In the genomic region with DNA sequence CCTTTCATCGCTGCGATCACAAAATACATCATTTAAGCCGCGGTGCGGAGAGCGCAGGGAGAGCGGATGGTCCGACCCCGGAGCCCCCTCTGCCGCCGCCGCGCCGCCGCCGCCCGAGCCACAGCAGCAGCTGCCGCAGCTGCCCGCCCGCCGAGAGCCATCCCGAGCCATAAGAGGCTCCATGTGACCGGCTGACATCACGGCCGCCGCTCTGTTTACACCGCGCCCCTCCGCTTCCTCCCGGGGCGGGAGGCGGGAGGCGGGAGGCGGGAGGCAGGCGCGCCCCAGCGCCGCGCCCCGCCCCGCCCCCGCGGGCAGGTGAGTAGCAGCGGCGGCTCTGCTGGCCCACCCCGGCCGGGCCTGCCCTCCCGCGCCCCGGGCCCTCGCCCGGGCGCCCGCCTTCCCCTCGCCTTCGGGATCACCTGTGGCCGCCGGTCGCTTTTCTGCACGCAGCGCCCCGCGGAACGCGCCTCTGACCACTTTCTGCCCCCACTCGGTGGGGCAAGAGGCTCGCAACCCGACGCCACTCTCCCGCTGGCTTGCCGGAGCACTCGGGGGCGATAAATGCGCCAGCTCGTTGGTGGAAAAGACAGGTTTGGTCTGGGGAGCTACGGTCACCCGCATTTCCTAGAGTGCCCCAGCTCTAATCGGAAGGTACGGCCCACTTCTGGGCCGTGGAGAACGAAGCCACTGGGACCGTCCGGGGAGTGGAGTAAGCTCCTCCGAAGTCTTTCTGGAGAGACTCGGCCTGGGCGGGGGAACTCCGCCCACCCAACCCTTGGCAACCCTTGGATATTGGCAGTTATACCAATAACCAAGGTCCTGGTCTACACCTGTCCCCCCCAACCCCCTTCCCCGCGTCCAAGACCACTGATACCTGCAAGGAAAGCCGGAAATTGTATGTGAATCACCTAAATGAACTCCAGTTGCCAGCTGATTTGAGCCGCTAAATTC, we compare ENCODE assay signal across 8 cellular contexts.
DNase-seq lines count a peak whose midpoint lies in the region; ATAC-seq lines count a peak whose summit lies in the region.

No MANE protein-coding gene starts in this region.

- peaks cover 52% of the 10 kb centered on the region for H3K4me1 Mint-ChIP-seq in activated CD4-positive, alpha-beta memory T cell treated with anti-CD3 and anti-CD28 coated beads, Interleukin-2, amount 10 ng/mL, durations not matched to agents 7 days and 5 days
- H3K4me1 Mint-ChIP-seq in memory B cell: peaks cover 9% of the 10 kb centered on the region

- peak overlapping the region; percentile 83 for H3K4me3 Mint-ChIP-seq in activated CD4-positive, alpha-beta memory T cell treated with anti-CD3 and anti-CD28 coated beads, Interleukin-2, amount 10 ng/mL, durations not matched to agents 7 days and 5 days
- peak overlapping the region; percentile 96 for H3K4me3 Mint-ChIP-seq in memory B cell

- WGBS in ectodermal cell, 2 experiments: 1% methylated on average over 91 of the region's 91 CpGs

- H3K9me3 ChIP-seq in ectodermal cell (ENCODE audit: control insufficient read depth, low read length): no peaks in the 10 kb centered on the region

- H3K27ac ChIP-seq in ACC112 (ENCODE audit: low read depth, low read length) (peak overlapping the region; percentile 59), ectodermal cell (ENCODE audit: insufficient read depth, low read depth, low read length, poor library complexity, severe bottlenecking) (no peak overlapping the region)

- peaks cover 1% of the 10 kb centered on the region for H3K27me3 Mint-ChIP-seq in activated CD4-positive, alpha-beta memory T cell treated with anti-CD3 and anti-CD28 coated beads, Interleukin-2, amount 10 ng/mL, durations not matched to agents 7 days and 5 days
- peaks cover 2% of the 10 kb centered on the region for H3K27me3 Mint-ChIP-seq in memory B cell

- ATAC-seq in GM18873 (IDR thresholded peaks at IDR 0.05; ENCODE audit: low FRiP score, unreplicated experiment): peak; percentile 64
- peak; percentile 77 for ATAC-seq in HG03159 (IDR thresholded peaks at IDR 0.05; ENCODE audit: unreplicated experiment)
- peak; percentile 88 for ATAC-seq in memory B cell (ENCODE audit: low read depth)

- no peaks in the 10 kb centered on the region for H3K9me3 Mint-ChIP-seq in activated CD4-positive, alpha-beta memory T cell treated with anti-CD3 and anti-CD28 coated beads, Interleukin-2, amount 10 ng/mL, durations not matched to agents 7 days and 5 days
- H3K9me3 Mint-ChIP-seq in memory B cell: no peaks in the 10 kb centered on the region

- H3K4me3 ChIP-seq in ACC112 (ENCODE audit: low read depth, low read length): peak overlapping the region; percentile 92
- H3K4me3 ChIP-seq in ectodermal cell (ENCODE audit: insufficient read depth, low read depth, low read length): peak overlapping the region; percentile 58

- peaks cover 33% of the 10 kb centered on the region for H3K79me2 ChIP-seq in ACC112 (ENCODE audit: control insufficient read depth, insufficient read depth, low read length, unreplicated experiment)

- peak overlapping the region; percentile 69 for H3K27ac Mint-ChIP-seq in activated CD4-positive, alpha-beta memory T cell treated with anti-CD3 and anti-CD28 coated beads, Interleukin-2, amount 10 ng/mL, durations not matched to agents 7 days and 5 days
- H3K27ac Mint-ChIP-seq in memory B cell: peak overlapping the region; percentile 84

- DNase-seq in NCI-H510A treated with DMSO at 0.1 percent for 48 hours (lab: John Stamatoyannopoulos, UW) (peak; percentile 68), memory B cell (ENCODE audit: low spot score in 2 of 2) (peak; percentile 62 to 71)
- peak; percentile 90 for DNase-seq in activated CD4-positive, alpha-beta memory T cell treated with anti-CD3 and anti-CD28 coated beads, Interleukin-2, amount 10 ng/mL, durations not matched to agents 7 days and 5 days
- peak; percentile 65 for DNase-seq in stimulated activated CD8-positive, alpha-beta memory T cell treated with anti-CD3 and anti-CD28 coated beads, Interleukin-12 subunit alpha, Interleukin-12 subunit beta, amount 100 ng/mL, for 24 hours (ENCODE audit: extremely low read depth)

- H3K36me3 ChIP-seq in ACC112 (ENCODE audit: insufficient read depth, low read length) (no peaks in the 10 kb centered on the region), ectodermal cell (ENCODE audit: control insufficient read depth, insufficient read depth, low read length) (no peaks in the 10 kb centered on the region)

- peak overlapping the region; percentile 81 for H2AFZ ChIP-seq in ACC112 (ENCODE audit: low read length, unreplicated experiment)

- H3K27me3 ChIP-seq in ACC112 (ENCODE audit: insufficient read depth, low read length) (no peaks in the 10 kb centered on the region), ectodermal cell (ENCODE audit: control insufficient read depth, insufficient read depth, low read length, poor library complexity, severe bottlenecking) (peaks cover 46% of the 10 kb centered on the region)

- CTCF ChIA-PET in activated CD4-positive, alpha-beta memory T cell treated with anti-CD3 and anti-CD28 coated beads, Interleukin-2, amount 10 ng/mL, durations not matched to agents 7 days and 5 days (lab: Charles Lee): interaction anchor here (0.5 to 2.9 kb wide), 18 partner anchors 9 to 442 kb away, joined by 3 to 12 read pairs (median 4); partner anchors contain the start of gene ANXA2

- POLR2A ChIA-PET in activated CD4-positive, alpha-beta memory T cell treated with anti-CD3 and anti-CD28 coated beads, Interleukin-2, amount 10 ng/mL, durations not matched to agents 7 days and 5 days (lab: Charles Lee): interaction anchor here (0.6 to 34.6 kb wide), 21 partner anchors 8 to 903 kb away, joined by 3 to 678 read pairs (median 4); partner anchors contain the start of gene ANXA2

- peaks cover 16% of the 10 kb centered on the region for H3K36me3 Mint-ChIP-seq in activated CD4-positive, alpha-beta memory T cell treated with anti-CD3 and anti-CD28 coated beads, Interleukin-2, amount 10 ng/mL, durations not matched to agents 7 days and 5 days (ENCODE audit: low read depth)
- no peaks in the 10 kb centered on the region for H3K36me3 Mint-ChIP-seq in memory B cell

- H3K4me1 ChIP-seq in ACC112 (ENCODE audit: control insufficient read depth, insufficient read depth, low read length, unreplicated experiment): peaks cover 22% of the 10 kb centered on the region
- H3K4me1 ChIP-seq in ectodermal cell (ENCODE audit: control insufficient read depth, insufficient read depth, low read length): no peaks in the 10 kb centered on the region
